In the genomic region with DNA sequence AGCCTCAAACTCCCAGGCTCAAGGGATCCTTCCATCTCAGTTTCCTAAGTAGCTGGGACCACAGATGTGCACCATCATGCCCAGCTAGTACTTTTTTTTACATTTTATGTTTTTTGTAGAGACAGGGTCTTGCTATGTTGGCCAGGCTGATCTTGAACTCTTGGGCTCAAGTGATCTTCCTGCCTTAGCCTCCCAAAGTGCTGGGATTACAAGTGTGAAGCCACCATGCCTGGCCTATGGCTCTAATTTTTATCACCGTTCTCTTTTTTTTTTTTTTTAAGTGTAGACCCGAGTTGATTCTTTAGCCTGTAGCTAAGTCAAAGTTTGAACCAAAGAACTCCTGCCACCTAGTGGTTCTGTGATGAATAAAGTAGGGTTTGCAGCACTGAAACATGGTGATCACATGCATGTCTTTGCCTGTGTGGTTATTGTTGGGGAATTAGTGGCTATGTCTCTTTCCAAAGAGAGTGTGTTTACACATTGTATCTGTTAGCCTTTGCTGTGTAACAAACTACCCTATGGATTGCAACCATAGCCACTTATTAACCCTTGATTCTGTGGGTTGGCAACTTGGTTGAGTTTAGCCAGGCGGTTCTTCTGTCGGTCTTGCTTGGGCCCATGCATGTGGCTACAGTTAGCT, we compare ENCODE assay signal across 9 cellular contexts. TPM values are rescaled to one million over a fixed set of nuclear protein-coding genes. Genes with fewer than 3 reads are reported as not detected.
DNase-seq lines count a peak whose midpoint lies in the region; ATAC-seq and TF ChIP-seq lines count a peak whose summit lies in the region.
"Had no signal": no experiment of that assay in that cellular context is flagged by ENCODE, and none has a peak within 500 bp of the region (broad histone marks: within the 10 kb centered on the region; RNA-seq: fewer than 3 reads in every experiment).

No MANE protein-coding gene starts in this region.

- H3K27me3 ChIP-seq in AG04450 (ENCODE audit: control insufficient read depth, insufficient read depth, low read length) (no peaks in the 10 kb centered on the region), esophagus muscularis mucosa (peaks cover 0 to 20% (median 0%) of the 10 kb centered on the region in 4 donors)

- H3K27ac Mint-ChIP-seq in activated CD8-positive, alpha-beta memory T cell treated with anti-CD3 and anti-CD28 coated beads, Interleukin-2, amount 10 ng/mL, durations not matched to agents 7 days and 5 days: no peak overlapping the region
- H3K27ac Mint-ChIP-seq: stimulated activated naive CD8-positive, alpha-beta T cell treated with anti-CD3 and anti-CD28 coated beads, Interleukin-15, Interleukin-2, amounts not matched to agents 100 ng/mL and 50 ng/mL, for 24 hours had no signal

- in situ Hi-C loops in GM13976 (cut with MboI; ENCODE audit: low sequenced_read_pairs, unreplicated experiment): no loop called here

- 40% methylated on average over 4 of the region's 4 CpGs for WGBS in esophagus muscularis mucosa

- H3K4me1 Mint-ChIP-seq in activated CD8-positive, alpha-beta memory T cell treated with anti-CD3 and anti-CD28 coated beads, Interleukin-2, amount 10 ng/mL, durations not matched to agents 7 days and 5 days: peaks cover 10% of the 10 kb centered on the region

- no peaks in the 10 kb centered on the region for H3K36me3 ChIP-seq in esophagus muscularis mucosa

- DNase-seq in AG04450 (ENCODE audit: low read depth, low spot score): no peak
- peak; percentile 55 for DNase-seq in GM13976 (ENCODE audit: low spot score)
- peak; percentile 61 for DNase-seq in RPMI8226
- no peak for DNase-seq in esophagus muscularis mucosa (ENCODE audit: extremely low spot score)
- DNase-seq in renal cortical epithelial cell (ENCODE audit: low read depth): peak; percentile 33
- no peak for DNase-seq in activated CD8-positive, alpha-beta memory T cell treated with anti-CD3 and anti-CD28 coated beads, Interleukin-2, amount 10 ng/mL, durations not matched to agents 7 days and 5 days
- DNase-seq in mesenteric fat pad (ENCODE audit: low spot score): no peak

- H3K4me3 ChIP-seq in AG04450 (ENCODE audit: low read depth, low read length) (no peak overlapping the region), esophagus muscularis mucosa (no peak overlapping the region)

- TF ChIP-seq POLR2A in esophagus muscularis mucosa (IDR thresholded peaks at IDR 0.05; ENCODE audit: low read depth): no peak

- CTCF ChIA-PET in AG04450 (lab: Charles Lee): interaction anchor here (0.6 to 2.3 kb wide), 23 partner anchors 8 to 570 kb away, joined by 3 to 35 read pairs (median 4); a partner anchor contains a TSS
- CTCF ChIA-PET in activated CD8-positive, alpha-beta memory T cell treated with anti-CD3 and anti-CD28 coated beads, Interleukin-2, amount 10 ng/mL, durations not matched to agents 7 days and 5 days (lab: Charles Lee): interaction anchor here (0.7 to 3.7 kb wide), 16 partner anchors 9 to 288 kb away, joined by 3 to 25 read pairs (median 4); a partner anchor contains a TSS

- H3K9me3 ChIP-seq in AG04450 (ENCODE audit: control insufficient read depth, insufficient read depth, low read length) (peaks cover 3% of the 10 kb centered on the region; the same call in 1 of the 2 replicates), esophagus muscularis mucosa (no peaks in the 10 kb centered on the region)

- peaks cover 5% of the 10 kb centered on the region for H3K9me3 Mint-ChIP-seq in activated CD8-positive, alpha-beta memory T cell treated with anti-CD3 and anti-CD28 coated beads, Interleukin-2, amount 10 ng/mL, durations not matched to agents 7 days and 5 days (ENCODE audit: low read depth)
- H3K9me3 Mint-ChIP-seq: stimulated activated naive CD8-positive, alpha-beta T cell treated with anti-CD3 and anti-CD28 coated beads, Interleukin-15, Interleukin-2, amounts not matched to agents 100 ng/mL and 50 ng/mL, for 24 hours had no signal

- no peaks in the 10 kb centered on the region for H3K36me3 Mint-ChIP-seq in activated CD8-positive, alpha-beta memory T cell treated with anti-CD3 and anti-CD28 coated beads, Interleukin-2, amount 10 ng/mL, durations not matched to agents 7 days and 5 days

- H3K4me1 ChIP-seq in esophagus muscularis mucosa: peaks cover 0 to 19% (median 6%) of the 10 kb centered on the region in 4 donors

- no peak overlapping the region for H3K27ac ChIP-seq in AG04450 (ENCODE audit: low read depth, low read length)
- no peak overlapping the region for H3K27ac ChIP-seq in esophagus muscularis mucosa (replicated peaks in 1 of 4)

- ATAC-seq in activated CD8-positive, alpha-beta memory T cell treated with anti-CD3 and anti-CD28 coated beads, Interleukin-2, amount 10 ng/mL, durations not matched to agents 7 days and 5 days: no peak
- ATAC-seq in HG03520 (IDR thresholded peaks at IDR 0.05; ENCODE audit: unreplicated experiment): no peak

- POLR2A ChIA-PET in AG04450 (lab: Yijun Ruan, JAX): interaction anchor here (0.7 kb wide), 1 partner anchor 61 kb away, joined by 6 read pairs; no protein-coding TSS in a partner anchor

- no peak for TF ChIP-seq EP300 in esophagus muscularis mucosa (IDR thresholded peaks at IDR 0.05)

- intact Hi-C loops in esophagus muscularis mucosa (cut with DNase I): loop anchor here (5.0 kb wide), 1 partner anchor 60 kb away; no protein-coding TSS in a partner anchor

- no peak overlapping the region for H3K4me3 Mint-ChIP-seq in activated CD8-positive, alpha-beta memory T cell treated with anti-CD3 and anti-CD28 coated beads, Interleukin-2, amount 10 ng/mL, durations not matched to agents 7 days and 5 days
- H3K4me3 Mint-ChIP-seq: stimulated activated naive CD8-positive, alpha-beta T cell treated with anti-CD3 and anti-CD28 coated beads, Interleukin-15, Interleukin-2, amounts not matched to agents 100 ng/mL and 50 ng/mL, for 24 hours had no signal

- H3K27me3 Mint-ChIP-seq in activated CD8-positive, alpha-beta memory T cell treated with anti-CD3 and anti-CD28 coated beads, Interleukin-2, amount 10 ng/mL, durations not matched to agents 7 days and 5 days: peaks cover 11% of the 10 kb centered on the region

- TF ChIP-seq CTCF in AG04450 (IDR thresholded peaks at IDR 0.05; ENCODE audit: low read depth, low read length): peak; percentile 64
- no peak for TF ChIP-seq CTCF in GM13976 (IDR thresholded peaks at IDR 0.05; ENCODE audit: borderline replicate concordance, control extremely low read depth, extremely low read depth, insufficient read depth, missing control alignments)
- TF ChIP-seq CTCF in esophagus muscularis mucosa (IDR thresholded peaks at IDR 0.05): peak; percentile 35 to 54 (median 44)

RNA-seq across cellular contexts. Expression of a gene that starts 11.6 kb away (rescaled TPM):
- polyA plus RNA-seq in AG04450 (2011; rRNA removed): not detected in 2 replicates
- not detected in 2 replicates for polyA minus RNA-seq in AG04450 (2011; rRNA and poly(A)+ RNA removed)
- not detected for total RNA-seq in esophagus muscularis mucosa
- total RNA-seq in renal cortical epithelial cell: not detected in 2 replicates
- total RNA-seq in activated CD8-positive, alpha-beta memory T cell treated with anti-CD3 and anti-CD28 coated beads, Interleukin-2, amount 10 ng/mL, durations not matched to agents 7 days and 5 days: not detected
- not detected for total RNA-seq in mesenteric fat pad

RNA-seq across cellular contexts. Expression of a gene that starts 31.5 kb away (rescaled TPM):
- 6.4 and 8.4 TPM in 2 replicates for polyA plus RNA-seq in AG04450 (2011; rRNA removed)
- polyA minus RNA-seq in AG04450 (2011; rRNA and poly(A)+ RNA removed): 7.8 and 9.5 TPM in 2 replicates
- total RNA-seq in esophagus muscularis mucosa: 10 to 100 TPM; 13.1 to 25.7 (median 20.3) TPM
- total RNA-seq in renal cortical epithelial cell: 0.69 and 10.7 TPM in 2 replicates
- total RNA-seq in activated CD8-positive, alpha-beta memory T cell treated with anti-CD3 and anti-CD28 coated beads, Interleukin-2, amount 10 ng/mL, durations not matched to agents 7 days and 5 days: 1 to 10 TPM; 1.2 to 3.3 TPM
- 19.0 TPM for total RNA-seq in mesenteric fat pad

RNA-seq across cellular contexts. Expression of a gene that starts 56.6 kb away (rescaled TPM):
- not detected in 2 replicates for polyA plus RNA-seq in AG04450 (2011; rRNA removed)
- not detected in 2 replicates for polyA minus RNA-seq in AG04450 (2011; rRNA and poly(A)+ RNA removed)
- total RNA-seq in esophagus muscularis mucosa (not detected), renal cortical epithelial cell (not detected in 2 replicates), mesenteric fat pad (not detected)
- total RNA-seq in activated CD8-positive, alpha-beta memory T cell treated with anti-CD3 and anti-CD28 coated beads, Interleukin-2, amount 10 ng/mL, durations not matched to agents 7 days and 5 days: not detected

Comparison
In these comparisons a context has a peak if more than half of its experiments do, and no peak if none do; other contexts are left out.
1. DNase-seq: peak in GM13976 (single experiment), RPMI8226 (single experiment) and renal cortical epithelial cell (single experiment); none in AG04450 (single experiment), esophagus muscularis mucosa (single experiment), activated CD8-positive, alpha-beta memory T cell treated with anti-CD3 and anti-CD28 coated beads, Interleukin-2, amount 10 ng/mL, durations not matched to agents 7 days and 5 days (single experiment) and mesenteric fat pad (single experiment).